ENCODE assay signal across 26 cellular contexts in genomic region chr7:131957338-131958025, GRCh38.
DNase-seq lines count a peak whose midpoint lies in the region; ATAC-seq and TF ChIP-seq lines count a peak whose summit lies in the region.
"Had no signal": no experiment of that assay in that cellular context is flagged by ENCODE, and none has a peak within 500 bp of the region (broad histone marks: within the 10 kb centered on the region; RNA-seq: fewer than 3 reads in every experiment).

No MANE protein-coding gene starts in this region.

- peaks cover 3% of the 10 kb centered on the region for H3K9me3 Mint-ChIP-seq in activated CD4-positive, alpha-beta T cell treated with anti-CD3 and anti-CD28 coated beads for 36 hours (ENCODE audit: low read depth)
- H3K9me3 Mint-ChIP-seq: dendritic cell treated with granulocyte-macrophage colony-stimulating factor and Interleukin-4, amounts not matched to agents 40 ng/mL and 50 ng/mL, for 4 days had no signal

- no peaks in the 10 kb centered on the region for H3K36me3 ChIP-seq in kidney epithelial cell (ENCODE audit: control insufficient read depth, insufficient read depth, low read length)
- H3K36me3 ChIP-seq: gastroesophageal sphincter, neutrophil, stomach, tibial nerve had no signal

- peak; percentile 52 for DNase-seq in M059J (ENCODE audit: low read depth)
- DNase-seq in caudate nucleus (lab: John Stamatoyannopoulos, UW): peak in 42 of 61 donors; percentile 5 to 88 (median 42)
- peak; percentile 56 for DNase-seq in kidney epithelial cell (ENCODE audit: low read depth)
- no peak for DNase-seq in activated CD4-positive, alpha-beta T cell treated with anti-CD3 and anti-CD28 coated beads for 36 hours
- DNase-seq in NCI-H1092 treated with DMSO at 0.1 percent for 48 hours (lab: John Stamatoyannopoulos, UW): no peak
- DNase-seq: activated CD4-positive, alpha-beta memory T cell treated with anti-CD3 and anti-CD28 coated beads for 36 hours; activated naive CD4-positive, alpha-beta T cell treated with Interleukin-2 at 50 U/mL for 16 hours; activated T-cell treated with anti-CD3 and anti-CD28 coated beads, Interleukin-2, amount 50 U/mL, for 72 hours; KG1; left ventricle myocardium superior; mesendoderm; MM.1S; NCI-H1930; NCI-H524; SHP77; stimulated activated CD4-positive, alpha-beta T cell treated with anti-CD3 and anti-CD28 coated beads, Interleukin-4, amount 100 ng/mL, for 1 hour; stomach; T-helper 2 cell had no signal

- H3K27ac Mint-ChIP-seq in activated CD4-positive, alpha-beta T cell treated with anti-CD3 and anti-CD28 coated beads for 36 hours: no peak overlapping the region
- H3K27ac Mint-ChIP-seq: activated CD4-positive, alpha-beta memory T cell treated with anti-CD3 and anti-CD28 coated beads for 36 hours; activated T-cell treated with anti-CD3 and anti-CD28 coated beads, Interleukin-2, amount 50 U/mL, for 72 hours; CD14-positive monocyte; dendritic cell treated with granulocyte-macrophage colony-stimulating factor and Interleukin-4, amounts not matched to agents 40 ng/mL and 50 ng/mL, for 4 days had no signal

- CTCF ChIA-PET in activated CD4-positive, alpha-beta T cell treated with anti-CD3 and anti-CD28 coated beads for 36 hours (lab: Charles Lee): no interaction called here

- H3K27me3 Mint-ChIP-seq in activated CD4-positive, alpha-beta T cell treated with anti-CD3 and anti-CD28 coated beads for 36 hours: peaks cover 2% of the 10 kb centered on the region
- H3K27me3 Mint-ChIP-seq: activated CD4-positive, alpha-beta memory T cell treated with anti-CD3 and anti-CD28 coated beads for 36 hours had no signal

- no peak overlapping the region for H3K4me3 ChIP-seq in kidney epithelial cell (ENCODE audit: low read depth, low read length)
- H3K4me3 ChIP-seq: gastroesophageal sphincter, stomach, tibial nerve had no signal

- no peak overlapping the region for H3K27ac ChIP-seq in caudate nucleus (ENCODE audit: low read depth, low read length)
- H3K27ac ChIP-seq: gastroesophageal sphincter, neutrophil, stomach, tibial nerve had no signal

- TF ChIP-seq CTCF in kidney epithelial cell (IDR thresholded peaks at IDR 0.05; ENCODE audit: insufficient read depth, low read length, poor library complexity, severe bottlenecking): no peak

- no peaks in the 10 kb centered on the region for H3K4me1 Mint-ChIP-seq in activated CD4-positive, alpha-beta T cell treated with anti-CD3 and anti-CD28 coated beads for 36 hours
- H3K4me1 Mint-ChIP-seq: CD14-positive monocyte had no signal

- H3K4me3 Mint-ChIP-seq in activated CD4-positive, alpha-beta T cell treated with anti-CD3 and anti-CD28 coated beads for 36 hours: no peak overlapping the region
- H3K4me3 Mint-ChIP-seq: activated CD4-positive, alpha-beta memory T cell treated with anti-CD3 and anti-CD28 coated beads for 36 hours; activated T-cell treated with anti-CD3 and anti-CD28 coated beads, Interleukin-2, amount 50 U/mL, for 72 hours; CD14-positive monocyte; dendritic cell treated with granulocyte-macrophage colony-stimulating factor and Interleukin-4, amounts not matched to agents 40 ng/mL and 50 ng/mL, for 4 days had no signal

- peaks cover 3% of the 10 kb centered on the region for H3K27me3 ChIP-seq in kidney epithelial cell (ENCODE audit: control insufficient read depth, insufficient read depth, low read length)
- H3K27me3 ChIP-seq: gastroesophageal sphincter, neutrophil, stomach, tibial nerve had no signal

- POLR2A ChIA-PET in activated CD4-positive, alpha-beta T cell treated with anti-CD3 and anti-CD28 coated beads for 36 hours (lab: Charles Lee): no interaction called here

- ATAC-seq in HG03442 (IDR thresholded peaks at IDR 0.05; ENCODE audit: unreplicated experiment) (no peak), GM21515 (IDR thresholded peaks at IDR 0.05; ENCODE audit: unreplicated experiment) (no peak)
- no peak for ATAC-seq in activated CD4-positive, alpha-beta T cell treated with anti-CD3 and anti-CD28 coated beads for 36 hours
- ATAC-seq: activated CD4-positive, CD25-positive, alpha-beta regulatory T cell treated with anti-CD3 and anti-CD28 coated beads, Interleukin-2, amount 50 U/mL, for 24 hours; activated T-cell treated with anti-CD3 and anti-CD28 coated beads, Interleukin-2, amount 50 U/mL, for 72 hours; gastroesophageal sphincter; left ventricle myocardium superior had no signal

- no peaks in the 10 kb centered on the region for H3K36me3 Mint-ChIP-seq in activated CD4-positive, alpha-beta T cell treated with anti-CD3 and anti-CD28 coated beads for 36 hours (ENCODE audit: low read depth)
- H3K36me3 Mint-ChIP-seq: activated CD4-positive, alpha-beta memory T cell treated with anti-CD3 and anti-CD28 coated beads for 36 hours; CD14-positive monocyte had no signal

- intact Hi-C loops in activated CD4-positive, alpha-beta T cell treated with anti-CD3 and anti-CD28 coated beads for 36 hours (cut with DNase I, micrococcal nuclease): no loop called here

Comparison
In these comparisons a context has a peak if more than half of its experiments do, and no peak if none do; other contexts are left out.
1. DNase-seq: peak in M059J (single experiment), caudate nucleus (42 of 61) and kidney epithelial cell (single experiment); none in activated CD4-positive, alpha-beta T cell treated with anti-CD3 and anti-CD28 coated beads for 36 hours (single experiment) and NCI-H1092 treated with DMSO at 0.1 percent for 48 hours (single experiment).